Comparison of ENCODE assay signal across 8 cellular contexts in genomic region chr11:62840712-62841360, GRCh38. TPM values are rescaled to one million over a fixed set of nuclear protein-coding genes. Genes with fewer than 3 reads are reported as not detected.
A peak's percentile ranks its signal among the peaks of the same experiment; 100 is the strongest.
DNase-seq lines count a peak whose midpoint lies in the region; FAIRE-seq and TF ChIP-seq lines count a peak whose summit lies in the region.
"Not testable (repeated sequence)": the region's sequence is repeated elsewhere in the genome, so short reads cannot be mapped to it uniquely, and the experiment has no call there.

No MANE protein-coding gene starts in this region.

- peak overlapping the region; percentile 91 for H3K4me3 ChIP-seq in bronchial epithelial cell (ENCODE audit: low read depth, low read length)
- H3K4me3 ChIP-seq in iPS-15b (ENCODE audit: low read depth, low read length) = peak overlapping the region; percentile 99
- peak overlapping the region; percentile 60 to 61 for H3K4me3 ChIP-seq in prostate gland

- FAIRE-seq in bronchial epithelial cell (lab: Jason Lieb, UNC) = not testable (repeated sequence)

- DNase-seq in Daoy (ENCODE audit: low read depth) = peak; percentile 98
- DNase-seq in HS-5 (ENCODE audit: low read depth) = peak; percentile 78
- peak; percentile 86 for DNase-seq in NK-92 treated with Interleukin-12 subunit alpha and Interleukin-12 subunit beta, amount 100 ng/mL, for 24 hours (lab: John Stamatoyannopoulos, UW)
- peak; percentile 67 to 73 for DNase-seq in activated CD4-positive, alpha-beta T cell treated with anti-CD3 and anti-CD28 coated beads, Interleukin-2, amount 50 U/mL, for 4 hours
- peak; percentile 73 for DNase-seq in bronchial epithelial cell (ENCODE audit: low read depth)
- peak; percentile 59 for DNase-seq in prostate gland (ENCODE audit: low spot score)
- DNase-seq in substantia nigra (lab: John Stamatoyannopoulos, UW) = peak in 41 of 49 donors; percentile 6 to 65 (median 34)

- not testable (repeated sequence) for H3K36me3 ChIP-seq in bronchial epithelial cell (ENCODE audit: control insufficient read depth, insufficient read depth, low read length); iPS-15b (ENCODE audit: control insufficient read depth, insufficient read depth, low read length); prostate gland

- H3K27ac ChIP-seq in prostate gland (peak overlapping the region; percentile 98 to 99), substantia nigra (ENCODE audit: low read depth, low read length, poor library complexity, severe bottlenecking) (peak overlapping the region; percentile 72)

- not testable (repeated sequence) for TF ChIP-seq POLR2A in prostate gland (IDR thresholded peaks at IDR 0.05)

- H3K4me1 ChIP-seq in iPS-15b (ENCODE audit: control insufficient read depth, insufficient read depth, low read length) = not testable (repeated sequence)
- H3K4me1 ChIP-seq in prostate gland (replicated peaks) = peaks cover 12% of the 10 kb centered on the region

- not testable (repeated sequence) for H3K9me3 ChIP-seq in iPS-15b (ENCODE audit: control insufficient read depth, insufficient read depth, low read length); prostate gland

- 1% methylated on average over 41 of the region's 41 CpGs for WGBS in prostate gland

- intact Hi-C loops in prostate gland (cut with DNase I) = not testable (repeated sequence)

- H3K9ac ChIP-seq in iPS-15b (ENCODE audit: low read depth, low read length) = peak overlapping the region; percentile 71

- not testable (repeated sequence) for H3K27me3 ChIP-seq in bronchial epithelial cell (ENCODE audit: control insufficient read depth, insufficient read depth, low read length); iPS-15b (ENCODE audit: control insufficient read depth, insufficient read depth, low read length); prostate gland (replicated peaks; ENCODE audit: insufficient read depth)

- TF ChIP-seq CTCF in bronchial epithelial cell (IDR thresholded peaks at IDR 0.05; ENCODE audit: insufficient read depth, low read length, severe bottlenecking); prostate gland (IDR thresholded peaks at IDR 0.05): not testable (repeated sequence)

RNA-seq across cellular contexts. Expression of gene WDR74, which starts 1.4 kb away (rescaled TPM):
- 147 and 152 TPM in 2 replicates for total RNA-seq in Daoy (2014; rRNA removed; shearing (Covaris generic))
- total RNA-seq in bronchial epithelial cell = 59.0 and 113 TPM in 2 replicates
- 10 to 100 TPM; 44.5 to 46.1 TPM for total RNA-seq in prostate gland

RNA-seq across cellular contexts. Expression of gene TEX54, which starts 8.2 kb away (rescaled TPM):
- total RNA-seq in Daoy (2014; rRNA removed; shearing (Covaris generic)) = not detected in 2 replicates
- total RNA-seq in bronchial epithelial cell = not detected in 2 replicates
- not detected for total RNA-seq in prostate gland

RNA-seq across cellular contexts. Expression of gene STX5, which starts 9.0 kb away (rescaled TPM):
- 26.0 and 28.2 TPM in 2 replicates for total RNA-seq in Daoy (2014; rRNA removed; shearing (Covaris generic))
- 31.3 and 36.2 TPM in 2 replicates for total RNA-seq in bronchial epithelial cell
- total RNA-seq in prostate gland = 10 to 100 TPM; 34.5 to 57.5 TPM

RNA-seq across cellular contexts. Expression of gene NXF1, which starts 35.6 kb away (rescaled TPM):
- total RNA-seq in Daoy (2014; rRNA removed; shearing (Covaris generic)) = 28.4 and 29.3 TPM in 2 replicates
- total RNA-seq in bronchial epithelial cell (13.4 and 15.3 TPM in 2 replicates), prostate gland (10 to 100 TPM; 75.6 to 98.2 TPM)

RNA-seq across cellular contexts. Expression of gene SLC3A2, which starts 39.9 kb away (rescaled TPM):
- total RNA-seq in Daoy (2014; rRNA removed; shearing (Covaris generic)) = 137 and 170 TPM in 2 replicates
- total RNA-seq in bronchial epithelial cell (1,292 and 1,548 TPM in 2 replicates), prostate gland (100 to 1,000 TPM; 158 to 235 TPM)

Comparison
In these comparisons a context has a peak if more than half of its experiments do, and no peak if none do; other contexts are left out.
1. Peak in every context shown above with its lines: DNase-seq, H3K4me3 ChIP-seq and H3K27ac ChIP-seq.
2. DNase-seq: peak in every context shown above with its lines; median percentile 98 in Daoy; 86 in NK-92 treated with Interleukin-12 subunit alpha and Interleukin-12 subunit beta, amount 100 ng/mL, for 24 hours; 78 in HS-5; 73 in bronchial epithelial cell; 70 in activated CD4-positive, alpha-beta T cell treated with anti-CD3 and anti-CD28 coated beads, Interleukin-2, amount 50 U/mL, for 4 hours; 59 in prostate gland; 34 in substantia nigra.